1 cellular context compared by ENCODE assay signal in the genomic region with DNA sequence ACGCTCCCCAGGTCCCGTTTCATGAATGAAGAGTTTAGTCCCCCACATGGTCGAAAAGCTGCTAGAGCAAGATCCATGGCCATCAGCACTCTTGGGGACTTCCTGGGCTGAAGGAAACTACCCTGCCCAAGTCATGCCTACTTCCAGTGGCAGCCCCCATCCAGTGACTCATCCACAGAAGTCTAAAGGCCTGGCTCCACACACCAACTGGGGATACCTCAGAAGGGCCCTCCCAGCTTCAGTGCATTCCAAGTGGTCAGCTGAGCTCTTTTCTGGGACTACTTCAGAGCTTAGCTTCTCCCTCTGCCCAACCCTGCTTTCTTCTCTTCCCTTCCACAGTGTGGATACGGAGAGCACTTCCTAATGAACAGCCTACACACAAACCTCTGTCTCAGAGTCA.
TF ChIP-seq lines count a peak whose summit lies in the region.

No MANE protein-coding gene starts in this region.

TF ChIP-seq in K562, 482 proteins besides CTCF, POLR2A, EP300 and RAD21 (continued from another document):
- TF ChIP-seq, protein P1, sequence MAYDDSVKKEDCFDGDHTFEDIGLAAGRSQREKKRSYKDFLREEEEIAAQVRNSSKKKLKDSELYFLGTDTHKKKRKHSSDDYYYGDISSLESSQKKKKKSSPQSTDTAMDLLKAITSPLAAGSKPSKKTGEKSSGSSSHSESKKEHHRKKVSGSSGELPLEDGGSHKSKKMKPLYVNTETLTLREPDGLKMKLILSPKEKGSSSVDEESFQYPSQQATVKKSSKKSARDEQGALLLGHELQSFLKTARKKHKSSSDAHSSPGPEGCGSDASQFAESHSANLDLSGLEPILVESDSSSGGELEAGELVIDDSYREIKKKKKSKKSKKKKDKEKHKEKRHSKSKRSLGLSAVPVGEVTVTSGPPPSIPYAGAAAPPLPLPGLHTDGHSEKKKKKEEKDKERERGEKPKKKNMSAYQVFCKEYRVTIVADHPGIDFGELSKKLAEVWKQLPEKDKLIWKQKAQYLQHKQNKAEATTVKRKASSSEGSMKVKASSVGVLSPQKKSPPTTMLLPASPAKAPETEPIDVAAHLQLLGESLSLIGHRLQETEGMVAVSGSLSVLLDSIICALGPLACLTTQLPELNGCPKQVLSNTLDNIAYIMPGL (CRISPR knock-in tag; IDR thresholded peaks at IDR 0.05), result no peak
- no peak for TF ChIP-seq SRF (CRISPR knock-in tag; IDR thresholded peaks at IDR 0.05)
- no peak for TF ChIP-seq POLR2H (tag; IDR thresholded peaks at IDR 0.05; ENCODE audit: low read depth)
